Comparison of ENCODE assay signal across 23 cellular contexts in genomic region chr1:45883633-45884032, GRCh38.
DNase-seq lines count a peak whose midpoint lies in the region; ATAC-seq and TF ChIP-seq lines count a peak whose summit lies in the region.
"Had no signal": no experiment of that assay in that cellular context is flagged by ENCODE, and none has a peak within 500 bp of the region (broad histone marks: within the 10 kb centered on the region; RNA-seq: fewer than 3 reads in every experiment).

No MANE protein-coding gene starts in this region.

- no peaks in the 10 kb centered on the region for H3K36me3 ChIP-seq in brain microvascular endothelial cell (replicated peaks)
- H3K36me3 ChIP-seq in osteoblast (ENCODE audit: insufficient read depth, low read length): no peaks in the 10 kb centered on the region
- H3K36me3 ChIP-seq in lower lobe of right lung: no peaks in the 10 kb centered on the region
- H3K36me3 ChIP-seq: adrenal gland, thoracic aorta had no signal

- no peak for ATAC-seq in lower lobe of right lung
- ATAC-seq in activated naive CD4-positive, alpha-beta T cell treated with anti-CD3 and anti-CD28 coated beads, Interleukin-2, amount 50 U/mL, for 72 hours: no peak
- ATAC-seq: activated CD8-positive, alpha-beta T cell treated with anti-CD3 and anti-CD28 coated beads, Interleukin-2, amount 10 ng/mL, durations not matched to agents 7 days and 5 days; psoas muscle; stimulated activated naive B cell treated with anti-CD40 and anti-IgM and Interleukin-4, amounts not matched to agents 10 μg/mL and 1 μg/mL and 100 μg/mL, for 72 hours had no signal

- no peaks in the 10 kb centered on the region for H3K36me3 Mint-ChIP-seq in osteocyte (ENCODE audit: unreplicated experiment)
- no peaks in the 10 kb centered on the region for H3K36me3 Mint-ChIP-seq in activated naive CD4-positive, alpha-beta T cell treated with anti-CD3 and anti-CD28 coated beads, Interleukin-2, amount 50 U/mL, for 72 hours

- H3K27ac ChIP-seq in brain microvascular endothelial cell (no peak overlapping the region), osteoblast (ENCODE audit: low read depth, low read length) (no peak overlapping the region), lower lobe of right lung (no peak overlapping the region)
- H3K27ac ChIP-seq: adrenal gland, thoracic aorta had no signal

- H4K20me1 ChIP-seq in osteoblast (ENCODE audit: insufficient read depth, low read length): peaks cover 2% of the 10 kb centered on the region

- H3K27me3 ChIP-seq in brain microvascular endothelial cell (replicated peaks): no peaks in the 10 kb centered on the region
- H3K27me3 ChIP-seq in osteoblast (ENCODE audit: insufficient read depth, low read length): no peaks in the 10 kb centered on the region
- no peaks in the 10 kb centered on the region for H3K27me3 ChIP-seq in lower lobe of right lung (ENCODE audit: low read depth)
- H3K27me3 ChIP-seq: adrenal gland had no signal

- in situ Hi-C loops in brain microvascular endothelial cell (cut with HindIII; ENCODE audit: low pct_ligation_motif_present, low sequenced_read_pairs): no loop called here

- no peaks in the 10 kb centered on the region for H3K9me3 Mint-ChIP-seq in osteocyte (ENCODE audit: unreplicated experiment)
- H3K9me3 Mint-ChIP-seq in activated naive CD4-positive, alpha-beta T cell treated with anti-CD3 and anti-CD28 coated beads, Interleukin-2, amount 50 U/mL, for 72 hours: no peaks in the 10 kb centered on the region
- H3K9me3 Mint-ChIP-seq: H9; stimulated activated naive B cell treated with anti-CD40 and anti-IgM and Interleukin-4, amounts not matched to agents 10 μg/mL and 1 μg/mL and 100 μg/mL, for 72 hours had no signal

- H2AFZ ChIP-seq in osteoblast (ENCODE audit: low read length): no peak overlapping the region

- H3K4me2 ChIP-seq in osteoblast (ENCODE audit: insufficient read depth, low read length): no peak overlapping the region

- peaks cover 14% of the 10 kb centered on the region for H3K4me1 Mint-ChIP-seq in osteocyte (ENCODE audit: unreplicated experiment)

- no peaks in the 10 kb centered on the region for H3K9me3 ChIP-seq in osteoblast (ENCODE audit: low read depth, low read length)
- H3K9me3 ChIP-seq in lower lobe of right lung: no peaks in the 10 kb centered on the region
- H3K9me3 ChIP-seq: adrenal gland, psoas muscle, thoracic aorta had no signal

- TF ChIP-seq CTCF in brain microvascular endothelial cell (IDR thresholded peaks at IDR 0.05; ENCODE audit: low read depth, low read length, missing control alignments) (no peak), osteoblast (IDR thresholded peaks at IDR 0.05; ENCODE audit: extremely low read depth, low read depth, low read length) (no peak), lower lobe of right lung (IDR thresholded peaks at IDR 0.05) (no peak), osteocyte (IDR thresholded peaks at IDR 0.05) (no peak)

- no peak overlapping the region for H3K4me3 Mint-ChIP-seq in osteocyte (ENCODE audit: unreplicated experiment)
- H3K4me3 Mint-ChIP-seq: activated CD8-positive, alpha-beta T cell treated with anti-CD3 and anti-CD28 coated beads, Interleukin-2, amount 10 ng/mL, durations not matched to agents 7 days and 5 days; CD14-positive monocyte; H9; stimulated activated naive B cell treated with anti-CD40 and anti-IgM and Interleukin-4, amounts not matched to agents 10 μg/mL and 1 μg/mL and 100 μg/mL, for 72 hours had no signal

- H3K79me2 ChIP-seq in osteoblast (ENCODE audit: insufficient read depth, low read length): peaks cover 23% of the 10 kb centered on the region

- intact Hi-C loops in lower lobe of right lung (cut with DNase I): no loop called here

- H3K27me3 Mint-ChIP-seq in osteocyte (ENCODE audit: unreplicated experiment): no peaks in the 10 kb centered on the region
- H3K27me3 Mint-ChIP-seq: stimulated activated naive B cell treated with anti-CD40 and anti-IgM and Interleukin-4, amounts not matched to agents 10 μg/mL and 1 μg/mL and 100 μg/mL, for 72 hours had no signal

- no peak overlapping the region for H3K27ac Mint-ChIP-seq in osteocyte (ENCODE audit: unreplicated experiment)
- H3K27ac Mint-ChIP-seq in activated naive CD4-positive, alpha-beta T cell treated with anti-CD3 and anti-CD28 coated beads, Interleukin-2, amount 50 U/mL, for 72 hours: no peak overlapping the region
- H3K27ac Mint-ChIP-seq: activated CD8-positive, alpha-beta T cell treated with anti-CD3 and anti-CD28 coated beads, Interleukin-2, amount 10 ng/mL, durations not matched to agents 7 days and 5 days; CD14-positive monocyte; H9; stimulated activated naive B cell treated with anti-CD40 and anti-IgM and Interleukin-4, amounts not matched to agents 10 μg/mL and 1 μg/mL and 100 μg/mL, for 72 hours had no signal

- DNase-seq in AG08396 (ENCODE audit: low spot score) (peak; percentile 15), LHCN-M2 (ENCODE audit: low read depth) (peak; percentile 23), brain microvascular endothelial cell (peak; percentile 12), osteoblast (ENCODE audit: insufficient read length, low spot score, missing footprints) (peak; percentile 32), SKM-1 treated with dmso at 0.1 percent for 144 hours (lab: John Stamatoyannopoulos, UW; ENCODE audit: unreplicated experiment) (no peak), lower lobe of right lung (no peak), osteocyte (ENCODE audit: extremely low spot score, unreplicated experiment) (no peak)
- no peak for DNase-seq in activated naive CD4-positive, alpha-beta T cell treated with anti-CD3 and anti-CD28 coated beads, Interleukin-2, amount 50 U/mL, for 72 hours (ENCODE audit: low spot score in 2 of 2)
- DNase-seq: activated CD8-positive, alpha-beta T cell treated with anti-CD3 and anti-CD28 coated beads, Interleukin-2, amount 10 ng/mL, durations not matched to agents 7 days and 5 days; activated gamma-delta T cell treated with Interleukin-2 at 50 U/mL for 16 hours; adrenal gland; foreskin melanocyte; H9; KG1; kidney; MV-4-11; NCI-H1694; NCI-H2171; psoas muscle; small intestine; stimulated activated naive B cell treated with anti-CD40 and anti-IgM and Interleukin-4, amounts not matched to agents 10 μg/mL and 1 μg/mL and 100 μg/mL, for 72 hours had no signal

- H3K4me3 ChIP-seq in brain microvascular endothelial cell (ENCODE audit: low read depth, low read length) (no peak overlapping the region), osteoblast (ENCODE audit: insufficient read depth, low read length) (no peak overlapping the region), lower lobe of right lung (no peak overlapping the region)
- H3K4me3 ChIP-seq: adrenal gland, psoas muscle, thoracic aorta had no signal

- H3K4me1 ChIP-seq in osteoblast (ENCODE audit: insufficient read depth, low read length): peaks cover 29% of the 10 kb centered on the region
- no peaks in the 10 kb centered on the region for H3K4me1 ChIP-seq in lower lobe of right lung
- H3K4me1 ChIP-seq: adrenal gland had no signal

Comparison
In these comparisons a context has a peak if more than half of its experiments do, and no peak if none do; other contexts are left out.
1. DNase-seq: peak in AG08396 (single experiment), LHCN-M2 (single experiment), brain microvascular endothelial cell (single experiment) and osteoblast (single experiment); none in SKM-1 treated with dmso at 0.1 percent for 144 hours (single experiment), lower lobe of right lung (single experiment), osteocyte (single experiment) and activated naive CD4-positive, alpha-beta T cell treated with anti-CD3 and anti-CD28 coated beads, Interleukin-2, amount 50 U/mL, for 72 hours (0 of 2).